15 cellular contexts compared by ENCODE assay signal in the genomic region with DNA sequence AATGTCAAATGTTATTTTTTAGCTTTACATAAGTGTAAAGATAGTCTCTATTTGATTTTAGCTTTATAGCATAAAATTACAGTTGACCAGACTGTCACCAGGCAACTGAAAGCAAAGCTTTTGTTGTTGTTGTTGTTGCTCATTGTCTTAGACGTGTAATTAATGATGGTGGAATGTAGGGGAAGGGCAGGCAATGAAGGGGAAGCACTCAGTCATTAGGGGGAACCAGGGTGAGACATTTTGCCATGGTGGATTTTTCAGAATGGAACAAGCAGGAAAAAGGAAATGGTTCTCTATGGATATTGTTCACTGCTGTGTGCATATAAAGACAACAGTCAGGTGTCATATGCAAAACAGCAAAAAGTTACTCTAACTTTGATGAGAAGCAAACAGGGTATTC.
DNase-seq lines count a peak whose midpoint lies in the region; FAIRE-seq lines count a peak whose summit lies in the region.
"Had no signal": no experiment of that assay in that cellular context is flagged by ENCODE, and none has a peak within 500 bp of the region (broad histone marks: within the 10 kb centered on the region; RNA-seq: fewer than 3 reads in every experiment).

No MANE protein-coding gene starts in this region.

- no peak for DNase-seq in activated CD4-positive, alpha-beta T cell treated with anti-CD3 and anti-CD28 coated beads, Interleukin-2, amount 10 ng/mL, durations not matched to agents 24 days and 14 days
- no peak for DNase-seq in activated CD4-positive, alpha-beta T cell treated with anti-CD3 and anti-CD28 coated beads for 4 hours
- DNase-seq in RKO (ENCODE audit: low spot score) (peak; percentile 7), immature natural killer cell (no peak), renal cortical epithelial cell (ENCODE audit: low read depth) (peak; percentile 69), MG63 (no peak), 8988T (no peak), HTR-8/SVneo (ENCODE audit: insufficient read length, low spot score) (no peak)
- DNase-seq: activated CD8-positive, alpha-beta T cell treated with anti-CD3 and anti-CD28 coated beads for 36 hours; activated naive CD4-positive, alpha-beta T cell treated with anti-CD3 and anti-CD28 coated beads, Interleukin-2, amount 50 U/mL, for 16 hours; DMS153; NCI-H1105 treated with DMSO at 0.1 percent for 48 hours; RPMI8226; spleen; upper lobe of left lung had no signal

- no peaks in the 10 kb centered on the region for H3K27me3 Mint-ChIP-seq in activated CD4-positive, alpha-beta T cell treated with anti-CD3 and anti-CD28 coated beads, Interleukin-2, amount 10 ng/mL, durations not matched to agents 24 days and 14 days
- H3K27me3 Mint-ChIP-seq in immature natural killer cell (ENCODE audit: low read depth in 3 of 3) = peaks cover 0 to 1% (median 0%) of the 10 kb centered on the region in 3 donors
- H3K27me3 Mint-ChIP-seq: activated CD8-positive, alpha-beta T cell treated with anti-CD3 and anti-CD28 coated beads for 36 hours had no signal

- H3K36me3 ChIP-seq in MG63 = no peaks in the 10 kb centered on the region
- H3K36me3 ChIP-seq: spleen, upper lobe of left lung had no signal

- no peaks in the 10 kb centered on the region for H3K9me3 ChIP-seq in MG63
- H3K9me3 ChIP-seq: spleen, upper lobe of left lung had no signal

- no peaks in the 10 kb centered on the region for H3K27me3 ChIP-seq in MG63
- H3K27me3 ChIP-seq: spleen, upper lobe of left lung had no signal

- H3K27ac Mint-ChIP-seq in activated CD4-positive, alpha-beta T cell treated with anti-CD3 and anti-CD28 coated beads, Interleukin-2, amount 10 ng/mL, durations not matched to agents 24 days and 14 days = peak overlapping the region; percentile 23
- H3K27ac Mint-ChIP-seq in immature natural killer cell = peak overlapping the region in 4 of 6 donors; percentile 2 to 53 (median 11)
- H3K27ac Mint-ChIP-seq: activated CD8-positive, alpha-beta T cell treated with anti-CD3 and anti-CD28 coated beads for 36 hours had no signal

- no peak for FAIRE-seq in HTR-8/SVneo (lab: Jason Lieb, UNC)

- peaks cover 45% of the 10 kb centered on the region for H3K4me1 Mint-ChIP-seq in activated CD4-positive, alpha-beta T cell treated with anti-CD3 and anti-CD28 coated beads, Interleukin-2, amount 10 ng/mL, durations not matched to agents 24 days and 14 days
- peaks cover 45 to 68% of the 10 kb centered on the region in 2 donors for H3K4me1 Mint-ChIP-seq in immature natural killer cell

- no peak overlapping the region for H3K4me3 ChIP-seq in MG63
- H3K4me3 ChIP-seq: spleen, upper lobe of left lung had no signal

- H3K36me3 Mint-ChIP-seq in activated CD4-positive, alpha-beta T cell treated with anti-CD3 and anti-CD28 coated beads, Interleukin-2, amount 10 ng/mL, durations not matched to agents 24 days and 14 days (ENCODE audit: low read depth) = peaks cover 5% of the 10 kb centered on the region
- H3K36me3 Mint-ChIP-seq in immature natural killer cell = peaks cover 0 to 5% (median 0%) of the 10 kb centered on the region in 3 donors

- intact Hi-C loops in activated CD4-positive, alpha-beta T cell treated with anti-CD3 and anti-CD28 coated beads, Interleukin-2, amount 10 ng/mL, durations not matched to agents 24 days and 14 days (cut with micrococcal nuclease) = loop anchor here (10.0 kb wide), 1 partner anchor 498 kb away; no protein-coding TSS in a partner anchor

- H3K4me3 Mint-ChIP-seq in activated CD4-positive, alpha-beta T cell treated with anti-CD3 and anti-CD28 coated beads, Interleukin-2, amount 10 ng/mL, durations not matched to agents 24 days and 14 days = no peak overlapping the region
- no peak overlapping the region for H3K4me3 Mint-ChIP-seq in immature natural killer cell
- H3K4me3 Mint-ChIP-seq: activated CD8-positive, alpha-beta T cell treated with anti-CD3 and anti-CD28 coated beads for 36 hours had no signal

- no peaks in the 10 kb centered on the region for H3K9me3 Mint-ChIP-seq in activated CD4-positive, alpha-beta T cell treated with anti-CD3 and anti-CD28 coated beads, Interleukin-2, amount 10 ng/mL, durations not matched to agents 24 days and 14 days
- H3K9me3 Mint-ChIP-seq in immature natural killer cell = peaks cover 0 to 2% (median 0%) of the 10 kb centered on the region in 6 donors
- H3K9me3 Mint-ChIP-seq: activated CD8-positive, alpha-beta T cell treated with anti-CD3 and anti-CD28 coated beads for 36 hours had no signal

Comparison
In these comparisons a context has a peak if more than half of its experiments do, and no peak if none do; other contexts are left out.
1. DNase-seq: peak in RKO (single experiment) and renal cortical epithelial cell (single experiment); none in activated CD4-positive, alpha-beta T cell treated with anti-CD3 and anti-CD28 coated beads, Interleukin-2, amount 10 ng/mL, durations not matched to agents 24 days and 14 days (single experiment), activated CD4-positive, alpha-beta T cell treated with anti-CD3 and anti-CD28 coated beads for 4 hours (0 of 2), immature natural killer cell (0 of 3), MG63 (single experiment), 8988T (single experiment) and HTR-8/SVneo (single experiment).